ENCODE assay signal across 8 cellular contexts in the genomic region with DNA sequence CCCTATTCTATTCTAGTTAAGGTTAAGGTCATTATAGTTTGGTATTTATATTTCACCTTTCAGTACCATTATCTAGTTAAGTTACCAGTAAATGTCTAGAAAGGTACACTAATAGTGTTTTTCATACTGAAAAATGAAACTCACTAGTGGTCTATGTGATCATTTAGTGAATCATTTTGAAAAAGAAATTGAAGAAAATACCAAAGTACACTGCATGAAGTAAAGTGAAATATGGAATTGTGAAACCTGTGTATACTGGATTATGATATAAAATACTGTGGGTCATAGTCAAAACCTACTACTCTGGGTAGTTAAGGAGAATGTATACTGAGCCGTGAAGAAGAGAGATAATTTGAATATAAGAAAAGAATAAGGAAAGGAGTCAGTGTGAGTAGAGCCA. TPM values are rescaled to one million over a fixed set of nuclear protein-coding genes. Genes with fewer than 3 reads are reported as not detected.
DNase-seq lines count a peak whose midpoint lies in the region; ATAC-seq, FAIRE-seq and TF ChIP-seq lines count a peak whose summit lies in the region.
"Not testable (repeated sequence)": the region's sequence is repeated elsewhere in the genome, so short reads cannot be mapped to it uniquely, and the experiment has no call there.

No MANE protein-coding gene starts in this region.

- not testable (repeated sequence) for H3K79me2 ChIP-seq in GM12878 (ENCODE audit: control insufficient read depth, insufficient read depth, low read length)

- not testable (repeated sequence) for H3K27me3 ChIP-seq in CD4-positive, alpha-beta memory T cell (ENCODE audit: insufficient read depth, low read length); GM12878 (replicated peaks in 1 of 2; ENCODE audit: control insufficient read depth in 2 of 2, insufficient read depth in 2 of 2, low read length in 1 of 2)

- not testable (repeated sequence) for H2AFZ ChIP-seq in GM12878 (ENCODE audit: control insufficient read depth, low read depth, low read length)

- not testable (repeated sequence) for TF ChIP-seq CTCF in GM12878 (IDR thresholded peaks at IDR 0.05 in 2 of 3, conservative IDR thresholded peaks at IDR 0.05 in 1 of 3; ENCODE audit: control insufficient read depth in 2 of 3, extremely low read depth in 1 of 3, insufficient read depth in 1 of 3, low read depth in 3 of 3, low read length in 3 of 3)

- H3K9me3 ChIP-seq in CD4-positive, alpha-beta memory T cell (ENCODE audit: control insufficient read depth in 1 of 2, low read length in 2 of 2); GM12878 (replicated peaks; ENCODE audit: control insufficient read depth, insufficient read depth, low read length): not testable (repeated sequence)

- FAIRE-seq in GM12878 (lab: Jason Lieb, UNC), result peak; percentile 93

- TF ChIP-seq POLR2A in GM12878 (IDR thresholded peaks at IDR 0.05; ENCODE audit: low read depth, low read length), result not testable (repeated sequence)

- in situ Hi-C loops in GM12878 (cut with MboI), result not testable (repeated sequence)

- H3K36me3 ChIP-seq in CD4-positive, alpha-beta memory T cell (ENCODE audit: insufficient read depth, low read length); GM12878 (ENCODE audit: control insufficient read depth in 2 of 2, insufficient read depth in 2 of 2, low read length in 1 of 2): not testable (repeated sequence)

- H3K4me1 ChIP-seq in CD4-positive, alpha-beta memory T cell (ENCODE audit: insufficient read depth, low read length), result peaks cover 15% of the 10 kb centered on the region
- H3K4me1 ChIP-seq in GM12878 (ENCODE audit: control insufficient read depth, insufficient read depth, low read length), result peaks cover 19% of the 10 kb centered on the region

- peaks cover 23 to 41% of the 10 kb centered on the region in 2 donors for H3K36me3 Mint-ChIP-seq in CD4-positive, alpha-beta memory T cell
- H3K36me3 Mint-ChIP-seq in T-helper 2 cell treated with Interferon-gamma antibody and Interleukin-4, amounts not matched to agents 5 μg/mL and 100 μg/mL, for 36 hours (ENCODE audit: low read depth), result peaks cover 10% of the 10 kb centered on the region

- peak; percentile 83 for ATAC-seq in GM18867 (IDR thresholded peaks at IDR 0.05; ENCODE audit: unreplicated experiment)
- peak; percentile 82 for ATAC-seq in GM19455 (IDR thresholded peaks at IDR 0.05; ENCODE audit: unreplicated experiment)
- peak; percentile 83 for ATAC-seq in GM21786 (IDR thresholded peaks at IDR 0.05; ENCODE audit: unreplicated experiment)
- ATAC-seq in HG02973 (IDR thresholded peaks at IDR 0.05; ENCODE audit: unreplicated experiment), result peak; percentile 89
- peak; percentile 91 for ATAC-seq in HG03354 (IDR thresholded peaks at IDR 0.05; ENCODE audit: poor library complexity, severe bottlenecking, unreplicated experiment)
- peak; percentile 88 for ATAC-seq in GM12878

- H3K27ac Mint-ChIP-seq in CD4-positive, alpha-beta memory T cell, result peak overlapping the region in 5 of 7 donors; percentile 12 to 78 (median 71)
- peak overlapping the region; percentile 29 for H3K27ac Mint-ChIP-seq in T-helper 2 cell treated with Interferon-gamma antibody and Interleukin-4, amounts not matched to agents 5 μg/mL and 100 μg/mL, for 36 hours

- not testable (repeated sequence) for H3K27me3 Mint-ChIP-seq in CD4-positive, alpha-beta memory T cell
- H3K27me3 Mint-ChIP-seq in T-helper 2 cell treated with Interferon-gamma antibody and Interleukin-4, amounts not matched to agents 5 μg/mL and 100 μg/mL, for 36 hours (ENCODE audit: low read depth), result peaks cover 61% of the 10 kb centered on the region

- peak; percentile 42 to 45; a peak in 2 of 4 replicates for TF ChIP-seq EP300 in GM12878 (IDR thresholded peaks at IDR 0.05; ENCODE audit: borderline replicate concordance in 1 of 2, control insufficient read depth in 1 of 2, low read depth in 2 of 2, low read length in 2 of 2)

- 0% methylated on average over 1 of the region's 1 CpG for WGBS in GM12878 (ENCODE audit: insufficient coverage, insufficient replicate concordance, low lambda C conversion rate, missing lambda C conversion rate)

- peak overlapping the region in 3 of 8 donors; percentile 2 to 8 (median 4) for H3K4me3 Mint-ChIP-seq in CD4-positive, alpha-beta memory T cell
- H3K4me3 Mint-ChIP-seq in T-helper 2 cell treated with Interferon-gamma antibody and Interleukin-4, amounts not matched to agents 5 μg/mL and 100 μg/mL, for 36 hours, result peak overlapping the region; percentile 19

- SMC1A ChIA-PET in GM12878 (lab: Charles Lee; ENCODE audit: uncharacterized antibody, unreplicated experiment), result interaction anchor here (1.3 kb wide), 1 partner anchor 9 kb away, joined by 3 read pairs; no protein-coding TSS in a partner anchor

- intact Hi-C loops in CD4-positive, alpha-beta memory T cell (cut with micrococcal nuclease), result not testable (repeated sequence)
- intact Hi-C loops in GM12878 (cut with micrococcal nuclease; ENCODE audit: unreplicated experiment), result loop anchor here (1.0 kb wide), 1 partner anchor 22 kb away; no protein-coding TSS in a partner anchor

- not testable (repeated sequence) for H3K9ac ChIP-seq in GM12878 (ENCODE audit: control insufficient read depth, insufficient read depth, low read length)

- CTCF ChIA-PET in CD4-positive, alpha-beta memory T cell (lab: Charles Lee; ENCODE audit: partially characterized antibody), result interaction anchor here (1.3 kb wide), 1 partner anchor 41 kb away, joined by 3 read pairs; no protein-coding TSS in a partner anchor
- CTCF ChIA-PET in GM12878 (lab: Yijun Ruan, JAX), result interaction anchor here (0.8 kb wide), 1 partner anchor 10 kb away, joined by 3 read pairs; no protein-coding TSS in a partner anchor

- POLR2A ChIA-PET in CD4-positive, alpha-beta memory T cell (lab: Charles Lee; ENCODE audit: partially characterized antibody), result interaction anchor here (1.0 to 2.0 kb wide), 4 partner anchors 39 to 43 kb away, joined by 3 to 4 read pairs (median 3); no protein-coding TSS in a partner anchor
- POLR2A ChIA-PET in GM12878 (lab: Charles Lee), result interaction anchor here (0.7 to 1.4 kb wide), 2 partner anchors 22 to 99 kb away, joined by 4 to 9 read pairs; no protein-coding TSS in a partner anchor

- not testable (repeated sequence) for H4K20me1 ChIP-seq in GM12878 (ENCODE audit: control insufficient read depth, insufficient read depth)

- not testable (repeated sequence) for H3K4me3 ChIP-seq in CD4-positive, alpha-beta memory T cell (ENCODE audit: low read length in 2 of 2); GM12878

- peak overlapping the region; percentile 38 for H3K4me2 ChIP-seq in GM12878 (ENCODE audit: control insufficient read depth, insufficient read depth)

- RAD21 ChIA-PET in GM12878 (lab: Charles Lee; ENCODE audit: unreplicated experiment), result interaction anchor here (0.8 to 1.6 kb wide), 2 partner anchors 22 to 27 kb away, joined by 3 to 4 read pairs; no protein-coding TSS in a partner anchor

- H3K4me1 Mint-ChIP-seq in CD4-positive, alpha-beta memory T cell, result peaks cover 24 to 54% (median 31%) of the 10 kb centered on the region in 4 donors
- peaks cover 29% of the 10 kb centered on the region for H3K4me1 Mint-ChIP-seq in T-helper 2 cell treated with Interferon-gamma antibody and Interleukin-4, amounts not matched to agents 5 μg/mL and 100 μg/mL, for 36 hours (ENCODE audit: low read depth)

- DNase-seq in CD4-positive, alpha-beta memory T cell; T-helper 2 cell treated with Interferon-gamma antibody and Interleukin-4, amounts not matched to agents 5 μg/mL and 100 μg/mL, for 36 hours (ENCODE audit: low spot score); GM12878 (ENCODE audit: low read depth, low spot score): not testable (repeated sequence)

- BruUV-seq in GM12878 (replicated peaks; lab: Mats Ljungman, UMichigan), result not testable (repeated sequence)

- H3K9me3 Mint-ChIP-seq in CD4-positive, alpha-beta memory T cell; T-helper 2 cell treated with Interferon-gamma antibody and Interleukin-4, amounts not matched to agents 5 μg/mL and 100 μg/mL, for 36 hours: not testable (repeated sequence)

- not testable (repeated sequence) for TF ChIP-seq RAD21 in GM12878 (IDR thresholded peaks at IDR 0.05; ENCODE audit: insufficient read depth, low read depth, low read length)

- not testable (repeated sequence) for H3K27ac ChIP-seq in CD4-positive, alpha-beta memory T cell (ENCODE audit: low read depth, low read length); GM12878 (ENCODE audit: control insufficient read depth, insufficient read depth)

RNA-seq across cellular contexts. Expression of a gene that starts 44.0 kb away (rescaled TPM):
- 10 to 100 TPM; 49.7 to 56.6 TPM for total RNA-seq in CD4-positive, alpha-beta memory T cell
- polyA plus RNA-seq in CD4-positive, alpha-beta memory T cell, result 10 to 100 TPM; 32.1 to 54.6 TPM
- total RNA-seq in GM12878 (2013; cell fraction: nucleolus; rRNA removed), result 10.3 and 11.5 TPM in 2 replicates
- total RNA-seq in GM12878 (2014; rRNA removed), result 0.23 and 0.49 TPM in 2 replicates
- 0.37 and 0.58 TPM in 2 replicates for total RNA-seq in GM12878 (2014; rRNA removed; fragmentation: Illumina TruSeq; extraction: Trizol)
- 0.35 and 0.74 TPM in 2 replicates for total RNA-seq in GM12878 (2021)
- polyA plus RNA-seq in GM12878 (2011; ENCODE audit: low read depth), result 4.1 TPM
- 8.0 and 12.1 TPM in 2 replicates for polyA plus RNA-seq in GM12878 (2011; rRNA removed)
- polyA plus RNA-seq in GM12878 (2011; cell fraction: cytosol; rRNA removed), result 2.8 and 4.0 TPM in 2 replicates
- 1.7 and 3.4 TPM in 2 replicates for polyA plus RNA-seq in GM12878 (2011; cell fraction: nucleus; rRNA removed)
- polyA plus RNA-seq in GM12878 (2012), result 6.0 and 14.3 TPM in 2 replicates
- polyA plus RNA-seq in GM12878 (2014; fragmentation: Illumina TruSeq; extraction: Trizol), result 0.46 and 1.1 TPM in 2 replicates
- under 1 TPM; 0.26 to 0.37 TPM for polyA plus RNA-seq in GM12878 (2014; fragmentation: Nextera tagmentation; extraction: Ambion mirVana)
- 0.24 and 0.63 TPM in 2 replicates for polyA plus RNA-seq in GM12878 (2014; rRNA removed)
- polyA plus RNA-seq in GM12878 (2016; fragmentation: Nextera tagmentation; extraction: Ambion mirVana), result under 1 TPM; 0.34 to 0.50 TPM
- polyA minus RNA-seq in GM12878 (2011; rRNA and poly(A)+ RNA removed), result 3.9 and 4.8 TPM in 2 replicates
- polyA minus RNA-seq in GM12878 (2011; cell fraction: cytosol; rRNA and poly(A)+ RNA removed), result 2.3 and 3.5 TPM in 2 replicates
- polyA minus RNA-seq in GM12878 (2011; cell fraction: nucleus; rRNA and poly(A)+ RNA removed), result 2.5 and 2.8 TPM in 2 replicates

RNA-seq across cellular contexts. Expression of a gene that starts 53.3 kb away (rescaled TPM):
- 10 to 100 TPM; 39.0 to 39.3 TPM for total RNA-seq in CD4-positive, alpha-beta memory T cell
- 10 to 100 TPM; 11.3 to 22.6 TPM for polyA plus RNA-seq in CD4-positive, alpha-beta memory T cell
- total RNA-seq in GM12878 (2013; cell fraction: nucleolus; rRNA removed), result 36.2 and 40.2 TPM in 2 replicates
- 4.6 and 7.8 TPM in 2 replicates for total RNA-seq in GM12878 (2014; rRNA removed)
- total RNA-seq in GM12878 (2014; rRNA removed; fragmentation: Illumina TruSeq; extraction: Trizol), result 11.0 and 12.3 TPM in 2 replicates
- total RNA-seq in GM12878 (2021), result 32.8 and 37.2 TPM in 2 replicates
- 7.3 TPM for polyA plus RNA-seq in GM12878 (2011; ENCODE audit: low read depth)
- polyA plus RNA-seq in GM12878 (2011; rRNA removed), result 17.1 and 25.3 TPM in 2 replicates
- polyA plus RNA-seq in GM12878 (2011; cell fraction: cytosol; rRNA removed), result 6.1 and 6.5 TPM in 2 replicates
- 10.0 and 12.6 TPM in 2 replicates for polyA plus RNA-seq in GM12878 (2011; cell fraction: nucleus; rRNA removed)
- polyA plus RNA-seq in GM12878 (2012), result 14.0 and 21.2 TPM in 2 replicates
- 35.3 and 44.0 TPM in 2 replicates for polyA plus RNA-seq in GM12878 (2014; fragmentation: Illumina TruSeq; extraction: Trizol)
- polyA plus RNA-seq in GM12878 (2014; fragmentation: Nextera tagmentation; extraction: Ambion mirVana), result 10 to 100 TPM; 10.1 to 12.9 TPM
- polyA plus RNA-seq in GM12878 (2014; rRNA removed), result 12.5 and 19.1 TPM in 2 replicates
- polyA plus RNA-seq in GM12878 (2016; fragmentation: Nextera tagmentation; extraction: Ambion mirVana), result 10 to 100 TPM; 22.7 to 26.5 TPM
- 4.6 and 9.4 TPM in 2 replicates for polyA minus RNA-seq in GM12878 (2011; rRNA and poly(A)+ RNA removed)
- 4.4 and 8.5 TPM in 2 replicates for polyA minus RNA-seq in GM12878 (2011; cell fraction: cytosol; rRNA and poly(A)+ RNA removed)
- polyA minus RNA-seq in GM12878 (2011; cell fraction: nucleus; rRNA and poly(A)+ RNA removed), result 11.8 and 21.9 TPM in 2 replicates

Comparison
In these comparisons a context has a peak if more than half of its experiments do, and no peak if none do; other contexts are left out.
1. RNA of a gene that starts 44.0 kb away (total RNA-seq): 49.7 to 56.6 TPM in CD4-positive, alpha-beta memory T cell; 0.23 to 11.5 TPM in GM12878; every median in the first group is over 4 times any median in the second.
2. Peak in every context shown above with its lines, with median percentiles within 50 percentile points of each other: ATAC-seq.